ENCODE assay signal across 26 cellular contexts in the genomic region with DNA sequence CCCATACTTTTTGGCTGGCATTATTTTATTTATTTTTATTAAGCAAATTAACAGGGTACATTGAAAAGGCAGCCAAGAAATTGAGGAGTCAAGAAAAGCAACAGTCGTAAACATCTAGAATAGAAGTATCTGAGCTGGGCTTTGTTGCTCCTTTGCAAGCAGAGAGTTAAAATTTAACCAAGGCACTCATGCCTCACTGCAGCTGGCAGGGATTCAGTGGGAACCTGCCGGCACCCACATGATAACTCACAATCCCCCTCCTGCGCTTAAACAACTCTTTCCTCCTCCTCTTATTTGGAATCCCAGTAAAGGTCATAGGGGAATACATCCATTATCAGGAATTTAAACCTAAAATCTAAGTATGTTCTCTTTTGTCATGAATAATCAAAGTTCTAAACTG.
"Had no signal": no experiment of that assay in that cellular context is flagged by ENCODE, and none has a peak within 500 bp of the region (broad histone marks: within the 10 kb centered on the region; RNA-seq: fewer than 3 reads in every experiment).

No MANE protein-coding gene starts in this region.

- H3K4me3 ChIP-seq: coronary artery, sigmoid colon, smooth muscle cell, testis, vagina had no signal

- DNase-seq: activated CD4-positive, alpha-beta T cell treated with anti-CD3 and anti-CD28 coated beads for 4 hours; activated CD4-positive, alpha-beta T cell treated with anti-CD3 and anti-CD28 coated beads, Interleukin-2, amount 50 U/mL, for 48 hours; activated CD4-positive, CD25-positive, alpha-beta regulatory T cell; activated CD8-positive, alpha-beta memory T cell treated with anti-CD3 and anti-CD28 coated beads, Interleukin-2, amount 50 U/mL, for 48 hours; activated naive CD4-positive, alpha-beta T cell treated with anti-CD3 and anti-CD28 coated beads for 36 hours; activated naive CD8-positive, alpha-beta T cell treated with anti-CD3 and anti-CD28 coated beads, Interleukin-2, amount 10 ng/mL, durations not matched to agents 7 days and 5 days; activated T-cell treated with anti-CD3 and anti-CD28 coated beads, Interleukin-2, amount 50 U/mL, for 4 hours; amniotic stem cell; cerebellar nuclear complex; endodermal cell; mesenchymal stem cell; nephron progenitor cell; nucleus accumbens; sigmoid colon; stimulated activated CD4-positive, alpha-beta T cell treated with anti-CD3 and anti-CD28 coated beads, Interleukin-15, amount 100 ng/mL, for 24 hours; stimulated activated CD4-positive, alpha-beta T cell treated with anti-CD3 and anti-CD28 coated beads, Interleukin-2, amount 100 ng/mL, for 48 hours; stimulated activated CD8-positive, alpha-beta memory T cell treated with anti-CD3 and anti-CD28 coated beads, Interleukin-4, amount 100 ng/mL, for 48 hours; stimulated activated naive B cell treated with anti-CD40 and anti-IgM and Interleukin-4, amounts not matched to agents 10 μg/mL and 1 μg/mL and 100 μg/mL, for 72 hours; T-helper 1 cell; T-helper 9 cell; testis had no signal

- H3K9me3 ChIP-seq: sigmoid colon, testis, vagina had no signal

- H3K9me3 Mint-ChIP-seq: activated naive CD4-positive, alpha-beta T cell treated with anti-CD3 and anti-CD28 coated beads for 36 hours; activated naive CD8-positive, alpha-beta T cell treated with anti-CD3 and anti-CD28 coated beads, Interleukin-2, amount 10 ng/mL, durations not matched to agents 7 days and 5 days; activated T-cell treated with anti-CD3 and anti-CD28 coated beads, Interleukin-2, amount 50 U/mL, for 4 hours; endodermal cell; nephron progenitor cell; stimulated activated naive B cell treated with anti-CD40 and anti-IgM and Interleukin-4, amounts not matched to agents 10 μg/mL and 1 μg/mL and 100 μg/mL, for 72 hours; type B pancreatic cell had no signal

- H3K36me3 ChIP-seq: sigmoid colon, vagina had no signal

- H3K4me1 Mint-ChIP-seq: activated naive CD8-positive, alpha-beta T cell treated with anti-CD3 and anti-CD28 coated beads, Interleukin-2, amount 10 ng/mL, durations not matched to agents 7 days and 5 days; nephron progenitor cell; stimulated activated naive B cell treated with anti-CD40 and anti-IgM and Interleukin-4, amounts not matched to agents 10 μg/mL and 1 μg/mL and 100 μg/mL, for 72 hours had no signal

- H3K4me3 Mint-ChIP-seq: activated naive CD4-positive, alpha-beta T cell treated with anti-CD3 and anti-CD28 coated beads for 36 hours; activated naive CD8-positive, alpha-beta T cell treated with anti-CD3 and anti-CD28 coated beads, Interleukin-2, amount 10 ng/mL, durations not matched to agents 7 days and 5 days; activated T-cell treated with anti-CD3 and anti-CD28 coated beads, Interleukin-2, amount 50 U/mL, for 4 hours; endodermal cell; nephron progenitor cell; stimulated activated naive B cell treated with anti-CD40 and anti-IgM and Interleukin-4, amounts not matched to agents 10 μg/mL and 1 μg/mL and 100 μg/mL, for 72 hours; type B pancreatic cell had no signal

- H3K27ac ChIP-seq: coronary artery, epithelial cell of prostate, sigmoid colon, testis, vagina had no signal

- H3K27ac Mint-ChIP-seq: activated naive CD4-positive, alpha-beta T cell treated with anti-CD3 and anti-CD28 coated beads for 36 hours; activated naive CD8-positive, alpha-beta T cell treated with anti-CD3 and anti-CD28 coated beads, Interleukin-2, amount 10 ng/mL, durations not matched to agents 7 days and 5 days; endodermal cell; stimulated activated naive B cell treated with anti-CD40 and anti-IgM and Interleukin-4, amounts not matched to agents 10 μg/mL and 1 μg/mL and 100 μg/mL, for 72 hours; type B pancreatic cell had no signal

- H3K36me3 Mint-ChIP-seq: activated naive CD8-positive, alpha-beta T cell treated with anti-CD3 and anti-CD28 coated beads, Interleukin-2, amount 10 ng/mL, durations not matched to agents 7 days and 5 days; stimulated activated naive B cell treated with anti-CD40 and anti-IgM and Interleukin-4, amounts not matched to agents 10 μg/mL and 1 μg/mL and 100 μg/mL, for 72 hours; type B pancreatic cell had no signal

- H3K27me3 Mint-ChIP-seq: activated naive CD8-positive, alpha-beta T cell treated with anti-CD3 and anti-CD28 coated beads, Interleukin-2, amount 10 ng/mL, durations not matched to agents 7 days and 5 days; stimulated activated naive B cell treated with anti-CD40 and anti-IgM and Interleukin-4, amounts not matched to agents 10 μg/mL and 1 μg/mL and 100 μg/mL, for 72 hours; type B pancreatic cell had no signal

- H3K27me3 ChIP-seq: sigmoid colon, testis, vagina had no signal

- H3K4me1 ChIP-seq: sigmoid colon, testis, vagina had no signal
